ENCODE assay signal across 11 cellular contexts in the genomic region with DNA sequence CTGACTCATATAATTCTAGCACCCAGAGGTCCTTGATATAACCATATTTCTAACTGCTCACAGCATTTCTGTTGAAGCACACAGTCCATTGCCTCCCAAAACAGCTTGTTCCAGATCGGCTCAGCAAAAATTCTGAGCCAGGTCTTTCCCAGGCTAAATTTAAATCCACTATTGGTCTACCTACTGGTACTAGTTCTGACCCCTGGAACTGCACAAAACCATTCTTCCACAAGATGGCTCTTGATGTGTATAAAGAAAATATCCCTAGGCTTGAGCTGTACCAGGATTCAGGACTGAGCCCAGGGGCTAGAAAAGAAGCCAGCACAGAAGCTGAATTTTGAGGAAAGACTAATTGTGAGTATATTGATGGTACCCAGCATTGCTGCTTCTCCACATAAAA.
DNase-seq lines count a peak whose midpoint lies in the region; ATAC-seq and TF ChIP-seq lines count a peak whose summit lies in the region.
"Had no signal": no experiment of that assay in that cellular context is flagged by ENCODE, and none has a peak within 500 bp of the region (broad histone marks: within the 10 kb centered on the region; RNA-seq: fewer than 3 reads in every experiment).

No MANE protein-coding gene starts in this region.

- no peak overlapping the region for H3K27ac ChIP-seq in heart right ventricle
- no peak overlapping the region for H3K27ac ChIP-seq in tibial artery
- H3K27ac ChIP-seq: BLaER1, HL-60 had no signal

- no peak overlapping the region for H3K9ac ChIP-seq in adipocyte (ENCODE audit: low read length)
- H3K9ac ChIP-seq: BLaER1 had no signal

- H3K4me3 Mint-ChIP-seq in effector memory CD8-positive, alpha-beta T cell = no peak overlapping the region

- H3K36me3 ChIP-seq in adipocyte (ENCODE audit: control insufficient read depth, insufficient read depth, low read length, severe bottlenecking) (no peaks in the 10 kb centered on the region), heart right ventricle (no peaks in the 10 kb centered on the region), tibial artery (no peaks in the 10 kb centered on the region)
- H3K36me3 ChIP-seq: BLaER1 had no signal

- H3K4me3 ChIP-seq in adipocyte (ENCODE audit: low read length) (no peak overlapping the region), heart right ventricle (no peak overlapping the region), tibial artery (no peak overlapping the region)
- H3K4me3 ChIP-seq: BLaER1 had no signal

- peak; percentile 7 for DNase-seq in activated CD8-positive, alpha-beta memory T cell treated with anti-CD3 and anti-CD28 coated beads for 24 hours
- no peak for DNase-seq in activated CD8-positive, alpha-beta memory T cell treated with anti-CD3 and anti-CD28 coated beads, Interleukin-2, amount 50 U/mL, for 48 hours
- peak; percentile 38 for DNase-seq in adipocyte (ENCODE audit: low read depth)
- no peak for DNase-seq in heart right ventricle
- no peak for DNase-seq in tibial artery
- no peak for DNase-seq in effector memory CD8-positive, alpha-beta T cell
- DNase-seq: activated CD4-positive, alpha-beta T cell treated with anti-CD3 and anti-CD28 coated beads for 1 hour had no signal

- intact Hi-C loops in heart right ventricle (cut with DNase I) = loop anchor here in 6 of 10 donors (1.0 to 5.0 kb wide), 2 partner anchors 157 to 158 kb away; partner anchors contain the start of gene CEMIP (in 4 of the 6)
- intact Hi-C loops in tibial artery (cut with DNase I; ENCODE audit: low total_unique reads) = loop anchor here (1.0 kb wide), 1 partner anchor 158 kb away; no protein-coding TSS in a partner anchor

- peak in 7 of 9 donors; percentile 26 to 58 (median 35) for TF ChIP-seq CTCF in heart right ventricle (IDR thresholded peaks at IDR 0.05)
- TF ChIP-seq CTCF in tibial artery (IDR thresholded peaks at IDR 0.05) = peak; percentile 12 to 18

- H3K4me1 ChIP-seq in adipocyte (ENCODE audit: control insufficient read depth, insufficient read depth, low read length) (peaks cover 30% of the 10 kb centered on the region), heart right ventricle (peaks cover 2 to 18% (median 10%) of the 10 kb centered on the region in 9 donors), tibial artery (peaks cover 0 to 11% (median 0%) of the 10 kb centered on the region in 4 donors)
- H3K4me1 ChIP-seq: BLaER1 had no signal

- no peaks in the 10 kb centered on the region for H3K4me1 Mint-ChIP-seq in effector memory CD8-positive, alpha-beta T cell (ENCODE audit: low read depth in 2 of 2)

- peaks cover 56 to 61% of the 10 kb centered on the region in 2 donors for H3K27me3 Mint-ChIP-seq in effector memory CD8-positive, alpha-beta T cell

- H3K9me3 ChIP-seq in adipocyte (ENCODE audit: control insufficient read depth, low read length) = peaks cover 28% of the 10 kb centered on the region
- peaks cover 0 to 18% (median 0%) of the 10 kb centered on the region in 11 donors for H3K9me3 ChIP-seq in heart right ventricle
- H3K9me3 ChIP-seq in tibial artery = peaks cover 0 to 5% (median 0%) of the 10 kb centered on the region in 3 donors

- peak in 6 of 8 donors; percentile 37 to 81 (median 61) for ATAC-seq in heart right ventricle
- ATAC-seq in activated CD4-positive, CD25-positive, alpha-beta regulatory T cell treated with anti-CD3 and anti-CD28 coated beads, Interleukin-2, amount 50 U/mL, for 24 hours = no peak
- ATAC-seq in effector memory CD8-positive, alpha-beta T cell (replicated peaks) = no peak
- no peak for ATAC-seq in HG03565 (IDR thresholded peaks at IDR 0.05; ENCODE audit: unreplicated experiment)

- H3K36me3 Mint-ChIP-seq in effector memory CD8-positive, alpha-beta T cell (ENCODE audit: insufficient read depth) = no peaks in the 10 kb centered on the region

- peaks cover 0 to 2% of the 10 kb centered on the region in 2 donors for H3K9me3 Mint-ChIP-seq in effector memory CD8-positive, alpha-beta T cell

- H3K27me3 ChIP-seq in adipocyte (replicated peaks; ENCODE audit: control insufficient read depth, insufficient read depth, low read length) = no peaks in the 10 kb centered on the region
- no peaks in the 10 kb centered on the region for H3K27me3 ChIP-seq in heart right ventricle
- no peaks in the 10 kb centered on the region for H3K27me3 ChIP-seq in tibial artery
- H3K27me3 ChIP-seq: BLaER1 had no signal

- 33 to 40% methylated on average over 1 of the region's 1 CpG for WGBS in heart right ventricle, 2 donors

- H3K27ac Mint-ChIP-seq in effector memory CD8-positive, alpha-beta T cell = no peak overlapping the region

Comparison
In these comparisons a context has a peak if more than half of its experiments do, and no peak if none do; other contexts are left out.
1. DNase-seq: peak in activated CD8-positive, alpha-beta memory T cell treated with anti-CD3 and anti-CD28 coated beads for 24 hours (single experiment) and adipocyte (single experiment); none in activated CD8-positive, alpha-beta memory T cell treated with anti-CD3 and anti-CD28 coated beads, Interleukin-2, amount 50 U/mL, for 48 hours (single experiment), heart right ventricle (0 of 2), tibial artery (0 of 2) and effector memory CD8-positive, alpha-beta T cell (0 of 3).
2. ATAC-seq: peak in heart right ventricle (6 of 8); none in activated CD4-positive, CD25-positive, alpha-beta regulatory T cell treated with anti-CD3 and anti-CD28 coated beads, Interleukin-2, amount 50 U/mL, for 24 hours (0 of 2), effector memory CD8-positive, alpha-beta T cell (single experiment) and HG03565 (single experiment).